Comparison of ENCODE assay signal across 8 cellular contexts in the genomic region with DNA sequence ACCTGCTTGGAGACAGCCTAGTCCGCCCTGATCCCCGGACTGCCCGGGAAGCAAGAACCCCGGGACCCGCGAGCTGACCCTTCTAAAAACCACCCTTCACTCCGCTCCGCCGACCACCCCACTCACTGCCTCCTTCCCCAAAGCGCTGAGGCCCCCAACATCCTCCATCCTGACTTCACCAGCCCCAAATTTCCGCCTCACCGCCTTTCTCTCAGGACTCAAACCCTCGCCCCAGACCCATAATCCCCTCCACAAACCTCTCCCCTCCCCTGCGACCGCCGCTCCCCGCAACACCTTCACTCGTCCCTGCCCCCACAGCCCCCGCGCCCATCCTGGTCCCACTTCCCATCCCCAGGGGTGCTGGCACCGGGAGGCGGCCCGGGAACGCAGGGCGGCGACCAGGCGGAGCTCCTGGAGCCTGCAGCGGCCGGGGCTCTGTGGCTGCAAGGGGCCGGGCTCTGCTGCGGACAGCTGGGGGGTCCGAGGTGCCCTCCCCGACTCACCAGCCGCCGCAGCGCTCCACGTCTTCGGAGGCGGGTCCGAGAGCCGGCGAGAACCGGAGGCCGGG. TPM values are rescaled to one million over a fixed set of nuclear protein-coding genes. Genes with fewer than 3 reads are reported as not detected.
DNase-seq lines count a peak whose midpoint lies in the region; ATAC-seq and TF ChIP-seq lines count a peak whose summit lies in the region.

No MANE protein-coding gene starts in this region.

- H3K4me1 ChIP-seq in liver (ENCODE audit: control insufficient read depth in 4 of 4, insufficient read depth in 4 of 4, low read length in 3 of 4) (peaks cover 2 to 9% (median 6%) of the 10 kb centered on the region in 4 donors), thymus (ENCODE audit: control insufficient read depth, insufficient read depth, low read length) (peaks cover 8% of the 10 kb centered on the region)

- H3K27ac ChIP-seq in caudate nucleus (ENCODE audit: low read depth, low read length) (peak overlapping the region; percentile 48), liver (ENCODE audit: low read depth in 1 of 2, low read length in 2 of 2) (peak overlapping the region; percentile 44 to 61), thymus (ENCODE audit: low read depth) (peak overlapping the region; percentile 49)

- H3K27me3 ChIP-seq in liver (ENCODE audit: control insufficient read depth in 4 of 4, insufficient read depth in 4 of 4, low read length in 3 of 4) = no peaks in the 10 kb centered on the region
- peaks cover 3% of the 10 kb centered on the region for H3K27me3 ChIP-seq in thymus (ENCODE audit: control insufficient read depth, insufficient read depth)

- peak overlapping the region; percentile 71 for H3K4me3 ChIP-seq in GM12865 (ENCODE audit: low read depth, low read length)
- peak overlapping the region; percentile 61 for H3K4me3 ChIP-seq in Jurkat, Clone E6-1 (ENCODE audit: low read length)
- peak overlapping the region; percentile 51 to 93 (median 81) for H3K4me3 ChIP-seq in liver (ENCODE audit: low read depth in 1 of 3, low read length in 3 of 3)
- peak overlapping the region; percentile 94 for H3K4me3 ChIP-seq in thymus (ENCODE audit: low read length)

- under 1% methylated on average over 44 of the region's 44 CpGs for WGBS in liver
- under 1% methylated on average over 44 of the region's 44 CpGs for WGBS in thymus

- DNase-seq in GM12865 (ENCODE audit: low read depth) (peak; percentile 16), caudate nucleus (lab: John Stamatoyannopoulos, UW) (peak in 20 of 61 donors; percentile 7 to 74 (median 40)), amniotic stem cell (lab: John Stamatoyannopoulos, UW) (no peak), globus pallidus (ENCODE audit: low spot score) (no peak)
- no peak for DNase-seq in Jurkat, Clone E6-1 (ENCODE audit: low read depth, low spot score)

- no peak for TF ChIP-seq RAD21 in liver (IDR thresholded peaks at IDR 0.05)

- peak overlapping the region in 1 of 2 donors; percentile 60 for H3K9ac ChIP-seq in liver (ENCODE audit: low read depth in 1 of 2, low read length in 2 of 2)

- ATAC-seq in GM19397 (IDR thresholded peaks at IDR 0.05; ENCODE audit: unreplicated experiment) = no peak

- H3K9me3 ChIP-seq in liver (ENCODE audit: control insufficient read depth in 4 of 4, low read length in 3 of 4) = no peaks in the 10 kb centered on the region
- H3K9me3 ChIP-seq in thymus (ENCODE audit: control insufficient read depth) = no peaks in the 10 kb centered on the region

- TF ChIP-seq CTCF in GM12865 (IDR thresholded peaks at IDR 0.05; ENCODE audit: insufficient read depth, low read depth, low read length, missing control alignments) = no peak
- TF ChIP-seq CTCF in liver (IDR thresholded peaks at IDR 0.05; ENCODE audit: low read depth, low read length, missing input control) = no peak

- H3K36me3 ChIP-seq in liver (ENCODE audit: control insufficient read depth in 4 of 4, insufficient read depth in 3 of 4, low read depth in 1 of 4, low read length in 3 of 4) = no peaks in the 10 kb centered on the region
- no peaks in the 10 kb centered on the region for H3K36me3 ChIP-seq in thymus (ENCODE audit: control insufficient read depth, insufficient read depth)

TF ChIP-seq in liver, 16 proteins besides CTCF, POLR2A, EP300 and RAD21:
- TF ChIP-seq EGR1 (IDR thresholded peaks at IDR 0.05; ENCODE audit: low read depth in 2 of 2) = no peak
- TF ChIP-seq, protein P1, sequence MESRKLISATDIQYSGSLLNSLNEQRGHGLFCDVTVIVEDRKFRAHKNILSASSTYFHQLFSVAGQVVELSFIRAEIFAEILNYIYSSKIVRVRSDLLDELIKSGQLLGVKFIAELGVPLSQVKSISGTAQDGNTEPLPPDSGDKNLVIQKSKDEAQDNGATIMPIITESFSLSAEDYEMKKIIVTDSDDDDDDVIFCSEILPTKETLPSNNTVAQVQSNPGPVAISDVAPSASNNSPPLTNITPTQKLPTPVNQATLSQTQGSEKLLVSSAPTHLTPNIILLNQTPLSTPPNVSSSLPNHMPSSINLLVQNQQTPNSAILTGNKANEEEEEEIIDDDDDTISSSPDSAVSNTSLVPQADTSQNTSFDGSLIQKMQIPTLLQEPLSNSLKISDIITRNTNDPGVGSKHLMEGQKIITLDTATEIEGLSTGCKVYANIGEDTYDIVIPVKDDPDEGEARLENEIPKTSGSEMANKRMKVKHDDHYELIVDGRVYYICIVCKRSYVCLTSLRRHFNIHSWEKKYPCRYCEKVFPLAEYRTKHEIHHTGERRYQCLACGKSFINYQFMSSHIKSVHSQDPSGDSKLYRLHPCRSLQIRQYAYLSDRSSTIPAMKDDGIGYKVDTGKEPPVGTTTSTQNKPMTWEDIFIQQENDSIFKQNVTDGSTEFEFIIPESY (IDR thresholded peaks at IDR 0.05) = no peak

RNA-seq across cellular contexts. Expression of a gene that starts 0.3 kb away (rescaled TPM):
- polyA plus RNA-seq in Jurkat, Clone E6-1 (2012; ENCODE audit: insufficient read depth, insufficient read length) = 10.8 TPM
- total RNA-seq in liver = 1 to 10 TPM; 7.7 to 8.7 TPM
- polyA plus RNA-seq in liver = 1 to 10 TPM; 5.6 to 6.0 TPM
- polyA plus RNA-seq in thymus = 8.7 TPM
